In genomic region chr9:77807846-77808749, GRCh38 we compare ENCODE assay signal across 11 cellular contexts.
DNase-seq lines count a peak whose midpoint lies in the region; ATAC-seq, FAIRE-seq and TF ChIP-seq lines count a peak whose summit lies in the region.
"Had no signal": no experiment of that assay in that cellular context is flagged by ENCODE, and none has a peak within 500 bp of the region (broad histone marks: within the 10 kb centered on the region; RNA-seq: fewer than 3 reads in every experiment).

No MANE protein-coding gene starts in this region.

- no peak for TF ChIP-seq POLR2A in A549 (IDR thresholded peaks at IDR 0.05; ENCODE audit: low read length)

- TF ChIP-seq CTCF in A549 (IDR thresholded peaks at IDR 0.05) (no peak), liver (IDR thresholded peaks at IDR 0.05; ENCODE audit: low read depth, low read length, missing input control) (no peak), foreskin keratinocyte (conservative IDR thresholded peaks at IDR 0.05) (no peak)

- no peaks in the 10 kb centered on the region for H3K27me3 ChIP-seq in liver (ENCODE audit: control insufficient read depth in 4 of 4, insufficient read depth in 4 of 4, low read length in 3 of 4)
- H3K27me3 ChIP-seq in foreskin keratinocyte = no peaks in the 10 kb centered on the region
- H3K27me3 ChIP-seq: upper lobe of left lung had no signal

- peaks cover 1% of the 10 kb centered on the region for H3K9me3 Mint-ChIP-seq in activated naive CD8-positive, alpha-beta T cell treated with anti-CD3 and anti-CD28 coated beads, Interleukin-2, amount 10 ng/mL, durations not matched to agents 7 days and 5 days
- H3K9me3 Mint-ChIP-seq: brain had no signal

- CTCF ChIA-PET in A549 (lab: Yijun Ruan, JAX) = interaction anchor here (1.0 to 1.4 kb wide), 4 partner anchors 10 to 228 kb away, joined by 3 to 4 read pairs (median 4); no protein-coding TSS in a partner anchor

- no peak overlapping the region for H3K4me3 ChIP-seq in A549
- H3K4me3 ChIP-seq in liver (ENCODE audit: low read depth in 1 of 3, low read length in 3 of 3) = no peak overlapping the region
- H3K4me3 ChIP-seq: upper lobe of left lung had no signal

- POLR2A ChIA-PET in A549 (lab: Yijun Ruan, JAX) = no interaction called here
- POLR2A ChIA-PET in activated naive CD8-positive, alpha-beta T cell treated with anti-CD3 and anti-CD28 coated beads, Interleukin-2, amount 10 ng/mL, durations not matched to agents 7 days and 5 days (lab: Charles Lee) = no interaction called here

- H3K9ac ChIP-seq in liver (ENCODE audit: low read depth in 1 of 2, low read length in 2 of 2) = no peak overlapping the region

- H3K4me2 ChIP-seq in A549 = peak overlapping the region; percentile 41

- DNase-seq in A549 (ENCODE audit: low read depth in 1 of 2, low spot score in 1 of 2) (no peak), HT-29 (ENCODE audit: low spot score) (peak; percentile 63), NCI-H1105 (lab: John Stamatoyannopoulos, UW) (no peak), posterior cingulate gyrus (no peak), foreskin keratinocyte (no peak), C1 segment of cervical spinal cord (lab: John Stamatoyannopoulos, UW) (no peak)
- DNase-seq in activated naive CD8-positive, alpha-beta T cell treated with anti-CD3 and anti-CD28 coated beads, Interleukin-2, amount 10 ng/mL, durations not matched to agents 7 days and 5 days = no peak
- DNase-seq: upper lobe of left lung had no signal

- no peak for TF ChIP-seq RAD21 in A549 (conservative IDR thresholded peaks at IDR 0.05 in 1 of 2, IDR thresholded peaks at IDR 0.05 in 1 of 2)
- peak in 1 of 2 donors; percentile 11 for TF ChIP-seq RAD21 in liver (IDR thresholded peaks at IDR 0.05)

- H3K27me3 Mint-ChIP-seq in activated naive CD8-positive, alpha-beta T cell treated with anti-CD3 and anti-CD28 coated beads, Interleukin-2, amount 10 ng/mL, durations not matched to agents 7 days and 5 days = no peaks in the 10 kb centered on the region
- H3K27me3 Mint-ChIP-seq: brain had no signal

- 51% methylated on average over 6 of the region's 6 CpGs for WGBS in A549 (ENCODE audit: missing lambda C conversion rate)
- WGBS in liver = 27% methylated on average over 6 of the region's 6 CpGs

- FAIRE-seq in A549 (lab: Jason Lieb, UNC) = no peak

- peaks cover 14% of the 10 kb centered on the region for H3K4me1 Mint-ChIP-seq in activated naive CD8-positive, alpha-beta T cell treated with anti-CD3 and anti-CD28 coated beads, Interleukin-2, amount 10 ng/mL, durations not matched to agents 7 days and 5 days

- peak overlapping the region; percentile 60 for H3K27ac Mint-ChIP-seq in activated naive CD8-positive, alpha-beta T cell treated with anti-CD3 and anti-CD28 coated beads, Interleukin-2, amount 10 ng/mL, durations not matched to agents 7 days and 5 days

- no peak overlapping the region for H3K4me3 Mint-ChIP-seq in activated naive CD8-positive, alpha-beta T cell treated with anti-CD3 and anti-CD28 coated beads, Interleukin-2, amount 10 ng/mL, durations not matched to agents 7 days and 5 days
- H3K4me3 Mint-ChIP-seq: brain had no signal

- ATAC-seq in A549 (peak in 1 of 2 experiments; percentile 54; a peak in 3 of 6 replicates), foreskin keratinocyte (no peak)
- ATAC-seq in activated naive CD8-positive, alpha-beta T cell treated with anti-CD3 and anti-CD28 coated beads, Interleukin-2, amount 10 ng/mL, durations not matched to agents 7 days and 5 days (ENCODE audit: low read depth) = no peak

- peaks cover 0 to 4% (median under 1%) of the 10 kb centered on the region in 4 donors for H3K36me3 ChIP-seq in liver (ENCODE audit: control insufficient read depth in 4 of 4, insufficient read depth in 3 of 4, low read depth in 1 of 4, low read length in 3 of 4)

- peaks cover 36% of the 10 kb centered on the region for H3K4me1 ChIP-seq in A549
- H3K4me1 ChIP-seq in liver (ENCODE audit: control insufficient read depth in 4 of 4, insufficient read depth in 4 of 4, low read length in 3 of 4) = peaks cover 1 to 19% (median 9%) of the 10 kb centered on the region in 4 donors
- H3K4me1 ChIP-seq in foreskin keratinocyte = peaks cover 24% of the 10 kb centered on the region

- no peak for TF ChIP-seq EP300 in A549 (IDR thresholded peaks at IDR 0.05)

- H3K36me3 Mint-ChIP-seq in activated naive CD8-positive, alpha-beta T cell treated with anti-CD3 and anti-CD28 coated beads, Interleukin-2, amount 10 ng/mL, durations not matched to agents 7 days and 5 days = peaks cover 31% of the 10 kb centered on the region

- intact Hi-C loops in posterior cingulate gyrus (cut with DNase I) = no loop called here

- H3K9me3 ChIP-seq in A549 (no peaks in the 10 kb centered on the region), liver (ENCODE audit: control insufficient read depth in 4 of 4, low read length in 3 of 4) (no peaks in the 10 kb centered on the region)
- H3K9me3 ChIP-seq: upper lobe of left lung had no signal

- H3K27ac ChIP-seq in A549 (peak overlapping the region; percentile 36 to 62; a peak in 4 of 6 replicates), liver (ENCODE audit: low read depth in 1 of 2, low read length in 2 of 2) (peak overlapping the region in 1 of 2 donors; percentile 9), foreskin keratinocyte (no peak overlapping the region)
- H3K27ac ChIP-seq: C4-2B had no signal

TF ChIP-seq in A549, 52 proteins besides CTCF, POLR2A, EP300 and RAD21:
- TF ChIP-seq RFX5 (IDR thresholded peaks at IDR 0.05) (no peak), ZC3H11A (IDR thresholded peaks at IDR 0.05) (no peak), NPAS2 (CRISPR knock-in tag; IDR thresholded peaks at IDR 0.05; ENCODE audit: borderline replicate concordance) (no peak), TP53 (CRISPR knock-in tag; IDR thresholded peaks at IDR 0.05) (no peak), EHMT2 (IDR thresholded peaks at IDR 0.05; ENCODE audit: low read depth) (no peak), POLR2AphosphoS2 (conservative IDR thresholded peaks at IDR 0.05; ENCODE audit: low read length) (no peak)
TF ChIP-seq in A549: peak in this region for 0.

TF ChIP-seq in liver, 16 proteins besides CTCF, POLR2A, EP300 and RAD21:
- TF ChIP-seq, protein P1, sequence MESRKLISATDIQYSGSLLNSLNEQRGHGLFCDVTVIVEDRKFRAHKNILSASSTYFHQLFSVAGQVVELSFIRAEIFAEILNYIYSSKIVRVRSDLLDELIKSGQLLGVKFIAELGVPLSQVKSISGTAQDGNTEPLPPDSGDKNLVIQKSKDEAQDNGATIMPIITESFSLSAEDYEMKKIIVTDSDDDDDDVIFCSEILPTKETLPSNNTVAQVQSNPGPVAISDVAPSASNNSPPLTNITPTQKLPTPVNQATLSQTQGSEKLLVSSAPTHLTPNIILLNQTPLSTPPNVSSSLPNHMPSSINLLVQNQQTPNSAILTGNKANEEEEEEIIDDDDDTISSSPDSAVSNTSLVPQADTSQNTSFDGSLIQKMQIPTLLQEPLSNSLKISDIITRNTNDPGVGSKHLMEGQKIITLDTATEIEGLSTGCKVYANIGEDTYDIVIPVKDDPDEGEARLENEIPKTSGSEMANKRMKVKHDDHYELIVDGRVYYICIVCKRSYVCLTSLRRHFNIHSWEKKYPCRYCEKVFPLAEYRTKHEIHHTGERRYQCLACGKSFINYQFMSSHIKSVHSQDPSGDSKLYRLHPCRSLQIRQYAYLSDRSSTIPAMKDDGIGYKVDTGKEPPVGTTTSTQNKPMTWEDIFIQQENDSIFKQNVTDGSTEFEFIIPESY (IDR thresholded peaks at IDR 0.05) = no peak
- TF ChIP-seq JUND (IDR thresholded peaks at IDR 0.05) (peak; percentile 17 to 47), ATF3 (IDR thresholded peaks at IDR 0.05) (no peak), RXRA (IDR thresholded peaks at IDR 0.05) (peak; percentile 54 to 60), REST (IDR thresholded peaks at IDR 0.05) (no peak), TAF1 (conservative IDR thresholded peaks at IDR 0.05) (no peak), GABPA (IDR thresholded peaks at IDR 0.05 in 1 of 2, conservative IDR thresholded peaks at IDR 0.05 in 1 of 2) (no peak), EGR1 (IDR thresholded peaks at IDR 0.05; ENCODE audit: low read depth in 2 of 2) (no peak), YY1 (IDR thresholded peaks at IDR 0.05) (no peak), MAX (IDR thresholded peaks at IDR 0.05) (no peak), FOXA2 (IDR thresholded peaks at IDR 0.05) (no peak), FOXA1 (IDR thresholded peaks at IDR 0.05) (no peak), SP1 (IDR thresholded peaks at IDR 0.05) (peak; percentile 94), NR2F2 (IDR thresholded peaks at IDR 0.05) (no peak), HNF4A (conservative IDR thresholded peaks at IDR 0.05) (peak; percentile 83 to 90), HNF4G (IDR thresholded peaks at IDR 0.05) (peak; percentile 76)
